In genomic region chr9:127763918-127764384, GRCh38 we compare ENCODE assay signal across 1 cellular context.
TF ChIP-seq lines count a peak whose summit lies in the region.

No MANE protein-coding gene starts in this region.

TF ChIP-seq in A549, 52 proteins besides CTCF, POLR2A, EP300 and RAD21 (continued from another document):
- no peak for TF ChIP-seq USF2 (IDR thresholded peaks at IDR 0.05)
- no peak for TF ChIP-seq ELK1 (IDR thresholded peaks at IDR 0.05; ENCODE audit: low read depth, low read length)
- no peak for TF ChIP-seq RCOR1 (IDR thresholded peaks at IDR 0.05; ENCODE audit: low read depth, low read length)
- no peak for TF ChIP-seq JUN (IDR thresholded peaks at IDR 0.05)
- TF ChIP-seq RFX5 (IDR thresholded peaks at IDR 0.05), result no peak
- TF ChIP-seq EHF (CRISPR knock-in tag; IDR thresholded peaks at IDR 0.05), result no peak
- TF ChIP-seq, protein P1, sequence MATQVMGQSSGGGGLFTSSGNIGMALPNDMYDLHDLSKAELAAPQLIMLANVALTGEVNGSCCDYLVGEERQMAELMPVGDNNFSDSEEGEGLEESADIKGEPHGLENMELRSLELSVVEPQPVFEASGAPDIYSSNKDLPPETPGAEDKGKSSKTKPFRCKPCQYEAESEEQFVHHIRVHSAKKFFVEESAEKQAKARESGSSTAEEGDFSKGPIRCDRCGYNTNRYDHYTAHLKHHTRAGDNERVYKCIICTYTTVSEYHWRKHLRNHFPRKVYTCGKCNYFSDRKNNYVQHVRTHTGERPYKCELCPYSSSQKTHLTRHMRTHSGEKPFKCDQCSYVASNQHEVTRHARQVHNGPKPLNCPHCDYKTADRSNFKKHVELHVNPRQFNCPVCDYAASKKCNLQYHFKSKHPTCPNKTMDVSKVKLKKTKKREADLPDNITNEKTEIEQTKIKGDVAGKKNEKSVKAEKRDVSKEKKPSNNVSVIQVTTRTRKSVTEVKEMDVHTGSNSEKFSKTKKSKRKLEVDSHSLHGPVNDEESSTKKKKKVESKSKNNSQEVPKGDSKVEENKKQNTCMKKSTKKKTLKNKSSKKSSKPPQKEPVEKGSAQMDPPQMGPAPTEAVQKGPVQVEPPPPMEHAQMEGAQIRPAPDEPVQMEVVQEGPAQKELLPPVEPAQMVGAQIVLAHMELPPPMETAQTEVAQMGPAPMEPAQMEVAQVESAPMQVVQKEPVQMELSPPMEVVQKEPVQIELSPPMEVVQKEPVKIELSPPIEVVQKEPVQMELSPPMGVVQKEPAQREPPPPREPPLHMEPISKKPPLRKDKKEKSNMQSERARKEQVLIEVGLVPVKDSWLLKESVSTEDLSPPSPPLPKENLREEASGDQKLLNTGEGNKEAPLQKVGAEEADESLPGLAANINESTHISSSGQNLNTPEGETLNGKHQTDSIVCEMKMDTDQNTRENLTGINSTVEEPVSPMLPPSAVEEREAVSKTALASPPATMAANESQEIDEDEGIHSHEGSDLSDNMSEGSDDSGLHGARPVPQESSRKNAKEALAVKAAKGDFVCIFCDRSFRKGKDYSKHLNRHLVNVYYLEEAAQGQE (IDR thresholded peaks at IDR 0.05), result no peak
- TF ChIP-seq HOXB5 (CRISPR knock-in tag; IDR thresholded peaks at IDR 0.05), result no peak
- TF ChIP-seq ZNF302 (CRISPR knock-in tag; IDR thresholded peaks at IDR 0.05), result no peak
- TF ChIP-seq RNF2 (IDR thresholded peaks at IDR 0.05; ENCODE audit: borderline replicate concordance, low read depth), result no peak
- TF ChIP-seq BHLHE40 (IDR thresholded peaks at IDR 0.05; ENCODE audit: low read depth, low read length), result no peak
- no peak for TF ChIP-seq TFCP2L1 (CRISPR knock-in tag; IDR thresholded peaks at IDR 0.05)
- TF ChIP-seq FOXS1 (CRISPR knock-in tag; IDR thresholded peaks at IDR 0.05), result no peak
- no peak for TF ChIP-seq SREBF2 (IDR thresholded peaks at IDR 0.05)
- no peak for TF ChIP-seq JUNB (IDR thresholded peaks at IDR 0.05)
- no peak for TF ChIP-seq ATOH8 (CRISPR knock-in tag; IDR thresholded peaks at IDR 0.05; ENCODE audit: low read depth)
- no peak for TF ChIP-seq MYC (IDR thresholded peaks at IDR 0.05; ENCODE audit: borderline replicate concordance, low read length)
